Comparison of ENCODE assay signal across 8 cellular contexts in genomic region chr9:99103909-99104458, GRCh38. TPM values are rescaled to one million over a fixed set of nuclear protein-coding genes. Genes with fewer than 3 reads are reported as not detected.
A peak's percentile ranks its signal among the peaks of the same experiment; 100 is the strongest.
DNase-seq lines count a peak whose midpoint lies in the region; ATAC-seq and TF ChIP-seq lines count a peak whose summit lies in the region.

No MANE protein-coding gene starts in this region.

- H3K27ac ChIP-seq in tibial artery: peak overlapping the region; percentile 97 to 98

- WGBS in lower leg skin, 2 donors: 2 to 6% methylated on average over 14 of the region's 14 CpGs

- no peak for TF ChIP-seq POLR2A in lower leg skin (IDR thresholded peaks at IDR 0.05)

- H3K36me3 ChIP-seq in tibial artery: no peaks in the 10 kb centered on the region

- H3K4me3 ChIP-seq in lower leg skin (ENCODE audit: low read depth, poor library complexity, severe bottlenecking) (peak overlapping the region; percentile 23), tibial artery (peak overlapping the region; percentile 89 to 96)

- DNase-seq in AG20443 (ENCODE audit: low spot score) (peak; percentile 71), M059J (ENCODE audit: low read depth) (peak; percentile 38), cerebellum (ENCODE audit: low spot score) (peak; percentile 42), lower leg skin (ENCODE audit: low spot score in 2 of 2) (peak in 1 of 2 donors; percentile 29), tibial artery (peak in 1 of 2 donors; percentile 41), KBM-7 (no peak)

- no peak for TF ChIP-seq CTCF in lower leg skin (IDR thresholded peaks at IDR 0.05)
- no peak for TF ChIP-seq CTCF in tibial artery (IDR thresholded peaks at IDR 0.05)

- in situ Hi-C loops in KBM-7 (cut with MboI; ENCODE audit: low pct_unique_long_range_greater_than_20kb, low sequenced_read_pairs): no loop called here

- ATAC-seq in GM21423 (IDR thresholded peaks at IDR 0.05; ENCODE audit: unreplicated experiment) (no peak), GM21737 (IDR thresholded peaks at IDR 0.05; ENCODE audit: unreplicated experiment) (no peak)

- intact Hi-C loops in lower leg skin (cut with DNase I; ENCODE audit: low total_unique reads): no loop called here
- intact Hi-C loops in tibial artery (cut with DNase I; ENCODE audit: low total_unique reads): no loop called here

- H3K4me1 ChIP-seq in tibial artery: peaks cover 0 to 53% (median 32%) of the 10 kb centered on the region in 4 donors

- H3K27me3 ChIP-seq in tibial artery: no peaks in the 10 kb centered on the region

- H3K9me3 ChIP-seq in tibial artery: no peaks in the 10 kb centered on the region

RNA-seq across cellular contexts. Expression of gene TGFBR1, which starts 0.9 kb away (rescaled TPM):
- 28.9 and 48.1 TPM in 2 replicates for total RNA-seq in M059J (2014; rRNA removed; shearing (Covaris generic))
- total RNA-seq in cerebellum (51.7 TPM), lower leg skin (10 to 100 TPM; 10.1 to 23.3 (median 16.0) TPM)
